ENCODE assay signal across 10 cellular contexts in genomic region chr11:73995731-73996130, GRCh38.
DNase-seq lines count a peak whose midpoint lies in the region; ATAC-seq lines count a peak whose summit lies in the region.
"Had no signal": no experiment of that assay in that cellular context is flagged by ENCODE, and none has a peak within 500 bp of the region (broad histone marks: within the 10 kb centered on the region; RNA-seq: fewer than 3 reads in every experiment).

No MANE protein-coding gene starts in this region.

- ATAC-seq in GM18873 (IDR thresholded peaks at IDR 0.05; ENCODE audit: low FRiP score, unreplicated experiment) (peak; percentile 42), HG02973 (IDR thresholded peaks at IDR 0.05; ENCODE audit: unreplicated experiment) (peak; percentile 47), GM18870 (IDR thresholded peaks at IDR 0.05; ENCODE audit: unreplicated experiment) (no peak)

- peak overlapping the region in 12 of 21 experiments; percentile 1 to 83 (median 47) for H3K27ac ChIP-seq in skin epidermis
- H3K27ac ChIP-seq: cardiac muscle cell had no signal

- peak; percentile 25 for DNase-seq in activated CD4-positive, CD25-positive, alpha-beta regulatory T cell treated with anti-CD3 and anti-CD28 coated beads, Interleukin-2, amount 50 U/mL, for 72 hours
- no peak for DNase-seq in amygdala (lab: John Stamatoyannopoulos, UW)
- no peak for DNase-seq in DMS79 (lab: John Stamatoyannopoulos, UW)
- DNase-seq: NCI-H524 had no signal

- no peak overlapping the region for H3K4me3 ChIP-seq in skin epidermis
- H3K4me3 ChIP-seq: cardiac muscle cell, HAP-1 had no signal
